1 cellular context compared by ENCODE assay signal in the genomic region with DNA sequence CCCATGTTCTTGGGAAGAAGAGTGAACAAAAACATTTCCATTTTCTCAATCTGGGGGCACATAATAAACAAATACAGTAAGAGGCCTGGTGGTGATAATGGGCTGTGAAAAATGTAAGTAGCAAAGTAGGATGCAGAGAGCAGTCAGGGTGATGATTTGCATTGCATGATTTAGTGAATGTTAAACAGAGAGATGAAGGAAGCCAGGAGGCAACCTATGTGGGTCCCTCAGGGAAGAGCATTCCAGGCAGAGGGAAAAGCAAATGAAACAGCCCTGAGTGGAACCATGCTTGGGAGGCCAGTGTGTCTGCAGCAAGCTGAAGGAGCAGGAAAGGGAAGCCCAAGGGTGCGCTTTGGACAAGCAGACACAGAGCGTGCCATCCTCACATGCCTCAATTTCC.
TF ChIP-seq lines count a peak whose summit lies in the region.

No MANE protein-coding gene starts in this region.

TF ChIP-seq in WTC11, 78 proteins besides CTCF, POLR2A, EP300 and RAD21 (continued from another document):
- TF ChIP-seq NFYB (CRISPR knock-in tag; conservative IDR thresholded peaks at IDR 0.05; ENCODE audit: low read depth) = no peak
- TF ChIP-seq MXD4 (CRISPR knock-in tag; IDR thresholded peaks at IDR 0.05; ENCODE audit: borderline replicate concordance) = no peak
- TF ChIP-seq ZNF425 (CRISPR knock-in tag; conservative IDR thresholded peaks at IDR 0.05) = no peak
- no peak for TF ChIP-seq PREB (CRISPR knock-in tag; IDR thresholded peaks at IDR 0.05; ENCODE audit: borderline replicate concordance)
